In genomic region chr1:113058861-113059441, GRCh38 we compare ENCODE assay signal across 1 cellular context.
TF ChIP-seq lines count a peak whose summit lies in the region.

No MANE protein-coding gene starts in this region.

TF ChIP-seq in K562, 482 proteins besides CTCF, POLR2A, EP300 and RAD21 (continued from another document):
- TF ChIP-seq ZNF584 (CRISPR knock-in tag; IDR thresholded peaks at IDR 0.05; ENCODE audit: low read depth) (peak; percentile 62; the same call in 1 of the 2 replicates), SMARCE1 (IDR thresholded peaks at IDR 0.05) (0 out of 2 replicates have a peak, but pooled peaks have one; percentile 20), HNRNPLL (IDR thresholded peaks at IDR 0.05; ENCODE audit: low read depth, low read length, poor library complexity, severe bottlenecking) (no peak), ETV1 (tag; conservative IDR thresholded peaks at IDR 0.05; ENCODE audit: low read depth) (peak; percentile 74), HDAC2 (IDR thresholded peaks at IDR 0.05) (no peak), DPF2 (IDR thresholded peaks at IDR 0.05) (peak; percentile 31; the same call in 1 of the 2 replicates), CTBP1 (IDR thresholded peaks at IDR 0.05; ENCODE audit: borderline replicate concordance) (0 out of 2 replicates have a peak, but pooled peaks have one; percentile 39), NRF1 (conservative IDR thresholded peaks at IDR 0.05 in 1 of 2, IDR thresholded peaks at IDR 0.05 in 1 of 2) (peak; percentile 47 to 54; a peak in 3 of 4 replicates)
